17 cellular contexts compared by ENCODE assay signal in genomic region chr2:40751981-40752380, GRCh38.
"Had no signal": no experiment of that assay in that cellular context is flagged by ENCODE, and none has a peak within 500 bp of the region (broad histone marks: within the 10 kb centered on the region; RNA-seq: fewer than 3 reads in every experiment).

No MANE protein-coding gene starts in this region.

- H3K27ac ChIP-seq: adrenal gland, esophagus muscularis mucosa, foreskin keratinocyte, lower lobe of right lung, ovary, sigmoid colon, spleen, thyroid gland, WERI-Rb-1 had no signal

- DNase-seq: activated CD4-positive, alpha-beta T cell treated with anti-CD3 and anti-CD28 coated beads, Interleukin-2, amount 50 U/mL, for 4 hours; activated gamma-delta T cell; adrenal gland; effector CD4-positive, alpha-beta T cell; foreskin keratinocyte; glutamatergic neuron; hypothalamus; lower lobe of right lung; naive thymus-derived CD8-positive, alpha-beta T cell; ovary; sigmoid colon; spleen; stimulated activated naive B cell treated with anti-CD40 and anti-IgM and Interleukin-4, amounts not matched to agents 10 μg/mL and 1 μg/mL and 100 μg/mL, for 72 hours; T-helper 2 cell; thyroid gland; WERI-Rb-1 had no signal

- H3K4me1 ChIP-seq: adrenal gland, foreskin keratinocyte, lower lobe of right lung, sigmoid colon, thyroid gland had no signal

- H3K36me3 ChIP-seq: adrenal gland, esophagus muscularis mucosa, lower lobe of right lung, ovary, sigmoid colon, spleen, thyroid gland, WERI-Rb-1 had no signal

- H3K4me3 ChIP-seq: adrenal gland, esophagus muscularis mucosa, lower lobe of right lung, ovary, sigmoid colon, spleen, thyroid gland had no signal

- ATAC-seq: foreskin keratinocyte; lower lobe of right lung; naive thymus-derived CD8-positive, alpha-beta T cell; stimulated activated naive B cell treated with anti-CD40 and anti-IgM and Interleukin-4, amounts not matched to agents 10 μg/mL and 1 μg/mL and 100 μg/mL, for 72 hours had no signal

- H3K9me3 ChIP-seq: esophagus muscularis mucosa, lower lobe of right lung, ovary, sigmoid colon, spleen, thyroid gland had no signal

- H3K27me3 ChIP-seq: adrenal gland, esophagus muscularis mucosa, foreskin keratinocyte, ovary, sigmoid colon, spleen, thyroid gland had no signal
